Comparison of ENCODE assay signal across 8 cellular contexts in genomic region chr1:149636286-149637122, GRCh38. TPM values are rescaled to one million over a fixed set of nuclear protein-coding genes. Genes with fewer than 3 reads are reported as not detected.
A peak's percentile ranks its signal among the peaks of the same experiment; 100 is the strongest.
DNase-seq lines count a peak whose midpoint lies in the region; ATAC-seq and TF ChIP-seq lines count a peak whose summit lies in the region.
"Not testable (repeated sequence)": the region's sequence is repeated elsewhere in the genome, so short reads cannot be mapped to it uniquely, and the experiment has no call there.

No MANE protein-coding gene starts in this region.

- H3K36me3 Mint-ChIP-seq in natural killer cell: not testable (repeated sequence)
- peaks cover 13% of the 10 kb centered on the region for H3K36me3 Mint-ChIP-seq in stimulated activated effector memory CD8-positive, alpha-beta T cell treated with anti-CD3 and anti-CD28 coated beads, Interleukin-12 subunit alpha, Interleukin-12 subunit beta, amount 100 ng/mL, for 72 hours

- peak overlapping the region; percentile 97 to 100 for H3K27ac Mint-ChIP-seq in natural killer cell
- H3K27ac Mint-ChIP-seq in stimulated activated effector memory CD8-positive, alpha-beta T cell treated with anti-CD3 and anti-CD28 coated beads, Interleukin-12 subunit alpha, Interleukin-12 subunit beta, amount 100 ng/mL, for 72 hours: peak overlapping the region; percentile 100

- peak; percentile 87 to 96 (median 89) for ATAC-seq in natural killer cell
- peak; percentile 93 for ATAC-seq in stimulated activated effector memory CD8-positive, alpha-beta T cell treated with anti-CD3 and anti-CD28 coated beads, Interleukin-12 subunit alpha, Interleukin-12 subunit beta, amount 100 ng/mL, for 72 hours

- H3K4me1 Mint-ChIP-seq in natural killer cell: peaks cover 32 to 35% of the 10 kb centered on the region in 2 donors
- H3K4me1 Mint-ChIP-seq in stimulated activated effector memory CD8-positive, alpha-beta T cell treated with anti-CD3 and anti-CD28 coated beads, Interleukin-12 subunit alpha, Interleukin-12 subunit beta, amount 100 ng/mL, for 72 hours: peaks cover 38% of the 10 kb centered on the region

- not testable (repeated sequence) for H3K36me3 ChIP-seq in MG63

- H3K4me3 Mint-ChIP-seq in natural killer cell: peak overlapping the region; percentile 98
- H3K4me3 Mint-ChIP-seq in stimulated activated effector memory CD8-positive, alpha-beta T cell treated with anti-CD3 and anti-CD28 coated beads, Interleukin-12 subunit alpha, Interleukin-12 subunit beta, amount 100 ng/mL, for 72 hours: peak overlapping the region; percentile 86

- H3K27me3 Mint-ChIP-seq in natural killer cell (ENCODE audit: low read depth in 2 of 2): not testable (repeated sequence)

- H3K27me3 ChIP-seq in MG63: not testable (repeated sequence)

- H3K9me3 ChIP-seq in MG63: not testable (repeated sequence)

- not testable (repeated sequence) for TF ChIP-seq CTCF in fibroblast of the aortic adventitia (IDR thresholded peaks at IDR 0.05; ENCODE audit: insufficient read depth, low read length); natural killer cell (IDR thresholded peaks at IDR 0.05)

- DNase-seq in ELF-1 (ENCODE audit: low read depth, low spot score) (peak; percentile 96), HCEC 1CT (peak; percentile 94), MG63 (peak; percentile 92), fibroblast of the aortic adventitia (ENCODE audit: low read depth) (peak; percentile 78), natural killer cell (peak; percentile 83)
- DNase-seq in activated effector memory CD4-positive, alpha-beta T cell treated with anti-CD3 and anti-CD28 coated beads, Interleukin-2, amount 50 U/mL, for 16 hours: peak; percentile 96
- peak; percentile 77 to 94 for DNase-seq in stimulated activated effector memory CD8-positive, alpha-beta T cell treated with anti-CD3 and anti-CD28 coated beads, Interleukin-12 subunit alpha, Interleukin-12 subunit beta, amount 100 ng/mL, for 72 hours (ENCODE audit: low spot score in 2 of 2)

- H3K4me3 ChIP-seq in MG63: peak overlapping the region; percentile 57
- H3K4me3 ChIP-seq in fibroblast of the aortic adventitia (ENCODE audit: low read depth, low read length): peak overlapping the region; percentile 68

- intact Hi-C loops in natural killer cell (cut with micrococcal nuclease): not testable (repeated sequence)

- TF ChIP-seq POLR2A in Raji (IDR thresholded peaks at IDR 0.05; ENCODE audit: insufficient read depth, low read depth, low read length): peak; percentile 92

- not testable (repeated sequence) for H3K9me3 Mint-ChIP-seq in natural killer cell; stimulated activated effector memory CD8-positive, alpha-beta T cell treated with anti-CD3 and anti-CD28 coated beads, Interleukin-12 subunit alpha, Interleukin-12 subunit beta, amount 100 ng/mL, for 72 hours

RNA-seq across cellular contexts. Expression of gene PPIAL4C, which starts 52.9 kb away (rescaled TPM):
- total RNA-seq in MG63 (2014; rRNA removed; shearing (Covaris generic); ENCODE audit: low replicate concordance): not detected in 2 replicates
- total RNA-seq in fibroblast of the aortic adventitia (ENCODE audit: low replicate concordance) (not detected in 2 replicates), natural killer cell (1 to 10 TPM in 1 of 3 donors, not detected in 2; 1.6 TPM)

Comparison
In these comparisons a context has a peak if more than half of its experiments do, and no peak if none do; other contexts are left out.
1. Peak in every context shown above with its lines: DNase-seq, ATAC-seq and H3K4me3 ChIP-seq.